ENCODE assay signal across 8 cellular contexts in the genomic region with DNA sequence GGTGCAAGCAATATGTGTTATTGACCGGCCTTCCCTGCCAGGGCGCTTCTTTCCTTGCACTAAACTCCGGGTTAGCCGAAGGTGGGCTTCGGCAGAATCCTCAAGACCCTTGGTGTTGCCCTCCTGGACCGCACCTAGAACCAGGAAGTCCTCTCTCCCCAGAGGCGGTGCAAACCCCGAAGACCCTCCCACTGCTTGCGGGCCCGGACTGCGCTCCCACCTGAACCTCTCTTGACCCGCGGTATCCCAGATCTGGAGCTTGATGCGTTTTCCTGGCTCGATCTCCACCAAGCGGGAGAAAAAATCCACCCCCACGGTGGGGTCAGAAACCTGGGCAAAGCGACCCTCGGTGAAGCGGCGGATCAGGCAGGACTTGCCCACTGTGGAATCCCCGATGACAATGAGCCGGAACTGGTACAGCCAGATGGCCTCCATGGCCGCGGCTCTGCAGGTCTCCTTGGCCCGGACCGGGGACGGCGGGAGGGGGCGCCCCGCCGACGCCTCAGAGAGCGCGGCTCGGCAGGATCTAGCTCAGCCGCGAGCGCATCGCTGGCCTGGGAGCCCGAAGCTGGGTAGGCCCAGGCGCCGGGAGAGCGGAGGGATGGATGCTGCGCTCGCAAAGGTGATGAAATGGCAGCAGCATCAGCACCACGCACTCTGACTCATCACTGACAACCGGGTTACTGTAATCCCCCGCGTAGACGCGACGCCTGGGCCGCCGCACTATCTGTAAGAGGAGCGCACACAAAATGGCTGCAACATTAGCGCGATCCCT. TPM values are rescaled to one million over a fixed set of nuclear protein-coding genes. Genes with fewer than 3 reads are reported as not detected.
A peak's percentile ranks its signal among the peaks of the same experiment; 100 is the strongest.
DNase-seq lines count a peak whose midpoint lies in the region; ATAC-seq, FAIRE-seq and TF ChIP-seq lines count a peak whose summit lies in the region.

TSS of gene RAB39B (minus strand) at position 638 of the 775 bp plus-strand sequence. CDS start at position 435, 203 bp downstream.

- DNase-seq in NCI-H146 (lab: John Stamatoyannopoulos, UW) (peak; percentile 77), bronchial epithelial cell (ENCODE audit: low read depth) (peak; percentile 50), iris pigment epithelial cell (ENCODE audit: low read depth) (peak; percentile 69), amniotic stem cell (lab: John Stamatoyannopoulos, UW) (no peak)
- DNase-seq in stimulated activated CD4-positive, alpha-beta T cell treated with anti-CD3 and anti-CD28 coated beads, Interleukin-15, amount 100 ng/mL, for 1 hour (ENCODE audit: low read depth in 1 of 2, low spot score in 1 of 2), result peak; percentile 23 to 41

- ATAC-seq in GM18498 (IDR thresholded peaks at IDR 0.05; ENCODE audit: unreplicated experiment) (peak; percentile 95), HG02798 (IDR thresholded peaks at IDR 0.05; ENCODE audit: poor library complexity, unreplicated experiment) (peak; percentile 97)

- H3K36me3 ChIP-seq in bronchial epithelial cell (ENCODE audit: control insufficient read depth, insufficient read depth, low read length), result no peaks in the 10 kb centered on the region

- FAIRE-seq in bronchial epithelial cell (lab: Jason Lieb, UNC), result no peak

- no peaks in the 10 kb centered on the region for H3K27me3 ChIP-seq in bronchial epithelial cell (ENCODE audit: control insufficient read depth, insufficient read depth, low read length)

- TF ChIP-seq CTCF in WI38 (IDR thresholded peaks at IDR 0.05; ENCODE audit: low read depth, low read length) (no peak), bronchial epithelial cell (IDR thresholded peaks at IDR 0.05; ENCODE audit: insufficient read depth, low read length, severe bottlenecking) (no peak)

- H3K4me3 ChIP-seq in WI38 (ENCODE audit: low read depth, low read length), result peak within 1 kb of the TSS; percentile 20; the same call in 1 of the 2 replicates
- H3K4me3 ChIP-seq in bronchial epithelial cell (ENCODE audit: low read depth, low read length), result no peak within 1 kb of the TSS

RNA-seq across cellular contexts. Expression of gene RAB39B, which starts in this region (rescaled TPM):
- 0.26 and 2.6 TPM in 2 replicates for total RNA-seq in bronchial epithelial cell
